27 cellular contexts compared by ENCODE assay signal in the genomic region with DNA sequence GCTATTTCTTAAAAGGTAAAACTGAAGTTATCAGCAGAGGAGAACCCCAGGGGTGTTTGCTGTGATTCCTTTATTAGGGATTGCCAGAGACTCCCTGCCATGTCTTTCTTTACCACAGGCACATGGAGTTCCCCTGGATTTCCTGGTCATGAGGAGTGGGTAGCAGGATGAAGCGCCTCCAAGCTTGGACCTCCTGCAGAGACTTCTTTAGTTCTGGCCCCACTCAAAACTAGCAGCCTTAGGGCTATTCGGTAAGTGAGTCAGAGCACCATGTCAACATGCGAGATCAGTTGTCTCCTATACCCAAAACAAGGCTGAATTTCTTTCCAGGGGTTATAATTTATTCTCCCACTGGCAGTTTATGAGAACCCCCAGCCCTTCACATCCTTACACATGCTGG.
DNase-seq lines count a peak whose midpoint lies in the region; ATAC-seq and TF ChIP-seq lines count a peak whose summit lies in the region.
"Had no signal": no experiment of that assay in that cellular context is flagged by ENCODE, and none has a peak within 500 bp of the region (broad histone marks: within the 10 kb centered on the region; RNA-seq: fewer than 3 reads in every experiment).

No MANE protein-coding gene starts in this region.

- H2BK12ac ChIP-seq in mesenchymal stem cell (ENCODE audit: low read length in 2 of 2): no peak overlapping the region

- no peak overlapping the region for H3K9ac ChIP-seq in mesenchymal stem cell (ENCODE audit: low read length)
- H3K9ac ChIP-seq: GM23248 had no signal

- H3K36me3 Mint-ChIP-seq in immature natural killer cell: no peaks in the 10 kb centered on the region
- H3K36me3 Mint-ChIP-seq: activated naive CD8-positive, alpha-beta T cell treated with anti-CD3 and anti-CD28 coated beads for 36 hours had no signal

- no peak overlapping the region for H2BK15ac ChIP-seq in mesenchymal stem cell (ENCODE audit: low read depth, poor library complexity, severe bottlenecking)

- no peaks in the 10 kb centered on the region for H3K4me1 Mint-ChIP-seq in immature natural killer cell
- H3K4me1 Mint-ChIP-seq: activated naive CD8-positive, alpha-beta T cell treated with anti-CD3 and anti-CD28 coated beads for 36 hours had no signal

- H4K8ac ChIP-seq in mesenchymal stem cell (ENCODE audit: low read length): no peak overlapping the region

- H3K9me3 ChIP-seq in body of pancreas (no peaks in the 10 kb centered on the region), mesenchymal stem cell (ENCODE audit: control insufficient read depth, low read length) (peaks cover 11% of the 10 kb centered on the region)
- no peaks in the 10 kb centered on the region for H3K9me3 ChIP-seq in effector memory CD4-positive, alpha-beta T cell (ENCODE audit: control insufficient read depth, low read length)
- H3K9me3 ChIP-seq: mucosa of descending colon had no signal

- no peak overlapping the region for H2AFZ ChIP-seq in mesenchymal stem cell (ENCODE audit: low read depth, low read length)
- H2AFZ ChIP-seq: GM23248, hepatocyte had no signal

- H4K91ac ChIP-seq in mesenchymal stem cell (ENCODE audit: low read length): no peak overlapping the region

- H2BK5ac ChIP-seq in mesenchymal stem cell (ENCODE audit: low read depth, low read length, poor library complexity, severe bottlenecking): no peak overlapping the region

- H3K4me1 ChIP-seq in body of pancreas (peaks cover 51% of the 10 kb centered on the region), mesenchymal stem cell (ENCODE audit: control insufficient read depth, insufficient read depth, low read depth, low read length) (peaks cover 1% of the 10 kb centered on the region)
- no peaks in the 10 kb centered on the region for H3K4me1 ChIP-seq in effector memory CD4-positive, alpha-beta T cell (ENCODE audit: control insufficient read depth, insufficient read depth, low read length, poor library complexity, severe bottlenecking)
- H3K4me1 ChIP-seq: sigmoid colon had no signal

- no peak for ATAC-seq in body of pancreas
- no peak for ATAC-seq in GM18517 (IDR thresholded peaks at IDR 0.05; ENCODE audit: unreplicated experiment)
- ATAC-seq: activated CD8-positive, alpha-beta T cell treated with anti-CD3 and anti-CD28 coated beads for 36 hours; mucosa of descending colon; stimulated activated naive CD8-positive, alpha-beta T cell treated with anti-CD3 and anti-CD28 coated beads, Interleukin-15, Interleukin-2, amounts not matched to agents 100 U/mL and 50 U/mL, for 24 hours had no signal

- no peak overlapping the region for H2AK5ac ChIP-seq in mesenchymal stem cell (ENCODE audit: low read length, severe bottlenecking)

- peaks cover 0 to 5% (median 3%) of the 10 kb centered on the region in 6 donors for H3K9me3 Mint-ChIP-seq in immature natural killer cell
- H3K9me3 Mint-ChIP-seq: activated CD8-positive, alpha-beta T cell treated with anti-CD3 and anti-CD28 coated beads for 36 hours; activated naive CD8-positive, alpha-beta T cell treated with anti-CD3 and anti-CD28 coated beads for 36 hours had no signal

- H3K27me3 ChIP-seq in body of pancreas (no peaks in the 10 kb centered on the region), mesenchymal stem cell (ENCODE audit: control insufficient read depth in 1 of 2, insufficient read depth in 1 of 2, low read length in 2 of 2) (no peaks in the 10 kb centered on the region)
- H3K27me3 ChIP-seq in effector memory CD4-positive, alpha-beta T cell (replicated peaks; ENCODE audit: control insufficient read depth, insufficient read depth, low read length, poor library complexity, severe bottlenecking): no peaks in the 10 kb centered on the region
- H3K27me3 ChIP-seq: hepatocyte, sigmoid colon had no signal

- DNase-seq in EH (ENCODE audit: low read depth) (peak; percentile 54), M059J (ENCODE audit: low read depth) (peak; percentile 95), body of pancreas (no peak), mesenchymal stem cell (no peak), immature natural killer cell (no peak), NCI-H2171 treated with DMSO at 0.1 percent for 48 hours (lab: John Stamatoyannopoulos, UW) (no peak)
- no peak for DNase-seq in effector memory CD4-positive, alpha-beta T cell
- DNase-seq: activated CD8-positive, alpha-beta T cell treated with anti-CD3 and anti-CD28 coated beads for 36 hours; activated effector memory CD4-positive, alpha-beta T cell treated with Interleukin-2 at 50 U/mL for 16 hours; activated naive CD8-positive, alpha-beta T cell treated with anti-CD3 and anti-CD28 coated beads for 36 hours; C1 segment of cervical spinal cord; foreskin melanocyte; GM23248; islet precursor cell; Karpas-422; mucosa of descending colon; NCI-H1048; NCI-H187 treated with DMSO at 0.1 percent for 48 hours; NCI-H2227 treated with DMSO at 0.1 percent for 48 hours; posterior cingulate gyrus; SHP77 treated with DMSO at 0.1 percent for 48 hours; sigmoid colon; stimulated activated CD4-positive, alpha-beta T cell treated with anti-CD3 and anti-CD28 coated beads, Interleukin-15, amount 100 ng/mL, for 24 hours; stimulated activated naive CD8-positive, alpha-beta T cell treated with anti-CD3 and anti-CD28 coated beads, Interleukin-15, Interleukin-2, amounts not matched to agents 100 U/mL and 50 U/mL, for 24 hours; SW 1271 had no signal

- no peak overlapping the region for H3K4me3 Mint-ChIP-seq in immature natural killer cell
- H3K4me3 Mint-ChIP-seq: activated CD8-positive, alpha-beta T cell treated with anti-CD3 and anti-CD28 coated beads for 36 hours; activated naive CD8-positive, alpha-beta T cell treated with anti-CD3 and anti-CD28 coated beads for 36 hours had no signal

- H3K4ac ChIP-seq in mesenchymal stem cell (ENCODE audit: low read depth in 1 of 2, low read length in 2 of 2): no peak overlapping the region

- H3K27me3 Mint-ChIP-seq in immature natural killer cell (ENCODE audit: low read depth in 3 of 3): peaks cover 0 to 2% (median 0%) of the 10 kb centered on the region in 3 donors

- no peak overlapping the region for H3K18ac ChIP-seq in mesenchymal stem cell (ENCODE audit: low read depth in 1 of 2, low read length in 2 of 2)

- H3K23ac ChIP-seq in mesenchymal stem cell (ENCODE audit: low read length in 2 of 2): no peak overlapping the region

- 69 to 77% methylated on average over 3 of the region's 3 CpGs for WGBS in body of pancreas, 2 donors
- WGBS in mesenchymal stem cell: 56% methylated on average over 3 of the region's 3 CpGs

- no peaks in the 10 kb centered on the region for H3K79me1 ChIP-seq in mesenchymal stem cell (replicated peaks; ENCODE audit: low read length, poor library complexity, severe bottlenecking)

- H3K27ac Mint-ChIP-seq in immature natural killer cell: no peak overlapping the region
- H3K27ac Mint-ChIP-seq: activated CD8-positive, alpha-beta T cell treated with anti-CD3 and anti-CD28 coated beads for 36 hours; activated naive CD8-positive, alpha-beta T cell treated with anti-CD3 and anti-CD28 coated beads for 36 hours had no signal

- TF ChIP-seq POLR2A in body of pancreas (IDR thresholded peaks at IDR 0.05): no peak

- no peak overlapping the region for H2BK120ac ChIP-seq in mesenchymal stem cell (ENCODE audit: low read depth, low read length)

- H3K4me3 ChIP-seq in body of pancreas: no peak overlapping the region
- no peak overlapping the region for H3K4me3 ChIP-seq in mesenchymal stem cell (ENCODE audit: insufficient read depth in 1 of 2, low read depth in 1 of 2, low read length in 2 of 2)
- H3K4me3 ChIP-seq in effector memory CD4-positive, alpha-beta T cell (ENCODE audit: insufficient read depth, low read depth, low read length, poor library complexity, severe bottlenecking): no peak overlapping the region
- H3K4me3 ChIP-seq: GM23248, hepatocyte, mucosa of descending colon, sigmoid colon had no signal

- H3K36me3 ChIP-seq in body of pancreas (replicated peaks in 1 of 2; ENCODE audit: insufficient read depth in 1 of 2, low read depth in 2 of 2) (no peaks in the 10 kb centered on the region), mesenchymal stem cell (ENCODE audit: control insufficient read depth in 1 of 2, insufficient read depth in 2 of 2, low read depth in 1 of 2, low read length in 2 of 2) (no peaks in the 10 kb centered on the region)
- no peaks in the 10 kb centered on the region for H3K36me3 ChIP-seq in effector memory CD4-positive, alpha-beta T cell (ENCODE audit: control insufficient read depth, insufficient read depth, low read length)
- H3K36me3 ChIP-seq: sigmoid colon had no signal

- no peak for TF ChIP-seq CTCF in body of pancreas (IDR thresholded peaks at IDR 0.05)

- H3K27ac ChIP-seq in body of pancreas (peak overlapping the region in 3 of 4 donors; percentile 1 to 44 (median 24)), mesenchymal stem cell (ENCODE audit: low read length, poor library complexity, severe bottlenecking) (no peak overlapping the region)
- no peak overlapping the region for H3K27ac ChIP-seq in effector memory CD4-positive, alpha-beta T cell (ENCODE audit: insufficient read depth, low read length, poor library complexity, severe bottlenecking)
- H3K27ac ChIP-seq: GM23248, hepatocyte, sigmoid colon had no signal

- intact Hi-C loops in body of pancreas (cut with DNase I): no loop called here

- peak overlapping the region; percentile 26 for H3K4me2 ChIP-seq in mesenchymal stem cell (ENCODE audit: low read length, poor library complexity, severe bottlenecking)
- H3K4me2 ChIP-seq: hepatocyte had no signal

- no peak overlapping the region for H3K14ac ChIP-seq in mesenchymal stem cell (ENCODE audit: low read length in 2 of 2)

Comparison
In these comparisons a context has a peak if more than half of its experiments do, and no peak if none do; other contexts are left out.
1. DNase-seq: peak in EH (single experiment) and M059J (single experiment); none in body of pancreas (0 of 4), mesenchymal stem cell (single experiment), immature natural killer cell (0 of 3), effector memory CD4-positive, alpha-beta T cell (0 of 3) and NCI-H2171 treated with DMSO at 0.1 percent for 48 hours (single experiment).
2. H3K27ac ChIP-seq: peak in body of pancreas (3 of 4); none in mesenchymal stem cell (single experiment) and effector memory CD4-positive, alpha-beta T cell (single experiment).